20 cellular contexts compared by ENCODE assay signal in the genomic region with DNA sequence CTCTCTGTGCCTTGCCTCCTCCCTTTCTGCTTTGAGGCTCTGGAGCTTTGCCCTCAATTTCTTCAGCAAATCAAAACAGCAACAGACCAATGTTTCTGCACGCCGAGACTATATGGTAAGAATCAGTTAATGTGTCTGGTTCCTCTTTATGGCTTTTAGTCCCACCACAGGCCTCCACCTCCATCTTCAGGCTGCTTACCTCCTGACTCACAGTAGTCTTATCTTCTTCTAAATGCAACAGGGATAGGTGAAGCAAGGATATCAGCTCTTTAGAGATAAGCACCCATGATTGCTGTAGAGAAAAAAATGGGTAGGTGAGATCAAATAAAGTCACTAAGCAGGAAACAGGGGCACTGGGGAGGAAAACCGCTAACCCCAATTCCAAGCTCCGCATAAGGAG. TPM values are rescaled to one million over a fixed set of nuclear protein-coding genes. Genes with fewer than 3 reads are reported as not detected.
DNase-seq lines count a peak whose midpoint lies in the region; ATAC-seq and TF ChIP-seq lines count a peak whose summit lies in the region.
"Had no signal": no experiment of that assay in that cellular context is flagged by ENCODE, and none has a peak within 500 bp of the region (broad histone marks: within the 10 kb centered on the region; RNA-seq: fewer than 3 reads in every experiment).

No MANE protein-coding gene starts in this region.

- CTCF ChIA-PET in activated CD4-positive, alpha-beta T cell treated with anti-CD3 and anti-CD28 coated beads for 36 hours (lab: Charles Lee), result interaction anchor here (0.6 kb wide), 1 partner anchor 103 kb away, joined by 3 read pairs; no protein-coding TSS in a partner anchor
- CTCF ChIA-PET in activated naive CD4-positive, alpha-beta T cell treated with anti-CD3 and anti-CD28 coated beads, Interleukin-2, amount 10 ng/mL, durations not matched to agents 7 days and 5 days (lab: Charles Lee), result interaction anchor here (0.9 kb wide), 1 partner anchor 39 kb away, joined by 3 read pairs; no protein-coding TSS in a partner anchor
- CTCF ChIA-PET in activated naive CD4-positive, alpha-beta T cell treated with anti-CD3 and anti-CD28 coated beads for 36 hours (lab: Charles Lee), result no interaction called here
- CTCF ChIA-PET in PC-3 (lab: Charles Lee), result no interaction called here

- H3K36me3 ChIP-seq in PC-3 (ENCODE audit: low read depth, low read length) (peaks cover 40% of the 10 kb centered on the region), adrenal gland (replicated peaks in 1 of 2) (peaks cover 0 to 21% of the 10 kb centered on the region in 2 donors)

- H3K9me3 ChIP-seq in PC-3 (ENCODE audit: low read length) (no peaks in the 10 kb centered on the region), adrenal gland (replicated peaks in 1 of 3) (no peaks in the 10 kb centered on the region)
- H3K9me3 ChIP-seq: A549 had no signal

- H3K27ac Mint-ChIP-seq in activated CD4-positive, alpha-beta T cell treated with anti-CD3 and anti-CD28 coated beads, Interleukin-2, amount 10 ng/mL, durations not matched to agents 24 days and 14 days, result peak overlapping the region; percentile 10
- H3K27ac Mint-ChIP-seq in activated CD4-positive, alpha-beta T cell treated with anti-CD3 and anti-CD28 coated beads for 36 hours, result no peak overlapping the region
- H3K27ac Mint-ChIP-seq in activated naive CD4-positive, alpha-beta T cell treated with anti-CD3 and anti-CD28 coated beads, Interleukin-2, amount 10 ng/mL, durations not matched to agents 7 days and 5 days, result peak overlapping the region; percentile 58
- H3K27ac Mint-ChIP-seq in activated naive CD4-positive, alpha-beta T cell treated with anti-CD3 and anti-CD28 coated beads for 36 hours, result no peak overlapping the region
- H3K27ac Mint-ChIP-seq in endothelial cell (ENCODE audit: unreplicated experiment), result peak overlapping the region; percentile 5

- H3K4me1 ChIP-seq in PC-3 (ENCODE audit: insufficient read depth, low read length) (no peaks in the 10 kb centered on the region), adrenal gland (replicated peaks in 1 of 2) (no peaks in the 10 kb centered on the region)
- H3K4me1 ChIP-seq: A549 had no signal

- no peaks in the 10 kb centered on the region for H3K79me2 ChIP-seq in PC-3 (ENCODE audit: low read length)

- H4K20me1 ChIP-seq in PC-3 (ENCODE audit: low read length), result no peaks in the 10 kb centered on the region

- H3K4me2 ChIP-seq in PC-3 (ENCODE audit: low read length), result no peak overlapping the region
- H3K4me2 ChIP-seq: A549 had no signal

- H3K27me3 Mint-ChIP-seq in activated CD4-positive, alpha-beta T cell treated with anti-CD3 and anti-CD28 coated beads, Interleukin-2, amount 10 ng/mL, durations not matched to agents 24 days and 14 days, result no peaks in the 10 kb centered on the region
- no peaks in the 10 kb centered on the region for H3K27me3 Mint-ChIP-seq in activated CD4-positive, alpha-beta T cell treated with anti-CD3 and anti-CD28 coated beads for 36 hours
- H3K27me3 Mint-ChIP-seq in activated naive CD4-positive, alpha-beta T cell treated with anti-CD3 and anti-CD28 coated beads, Interleukin-2, amount 10 ng/mL, durations not matched to agents 7 days and 5 days, result no peaks in the 10 kb centered on the region
- H3K27me3 Mint-ChIP-seq in activated naive CD4-positive, alpha-beta T cell treated with anti-CD3 and anti-CD28 coated beads for 36 hours (ENCODE audit: low read depth), result no peaks in the 10 kb centered on the region
- no peaks in the 10 kb centered on the region for H3K27me3 Mint-ChIP-seq in endothelial cell (ENCODE audit: unreplicated experiment)
- H3K27me3 Mint-ChIP-seq: CD4-positive, alpha-beta memory T cell had no signal

- TF ChIP-seq POLR2A in adrenal gland (IDR thresholded peaks at IDR 0.05), result no peak

- H3F3A ChIP-seq in PC-3 (ENCODE audit: low read length, unreplicated experiment), result no peaks in the 10 kb centered on the region

- H3K9ac ChIP-seq in PC-3 (ENCODE audit: low read length), result no peak overlapping the region

- H3K4me3 ChIP-seq in PC-3 (ENCODE audit: low read length) (no peak overlapping the region), adrenal gland (no peak overlapping the region)
- H3K4me3 ChIP-seq: A549 had no signal

- POLR2A ChIA-PET in activated CD4-positive, alpha-beta T cell treated with anti-CD3 and anti-CD28 coated beads for 36 hours (lab: Charles Lee), result no interaction called here
- POLR2A ChIA-PET in PC-3 (lab: Charles Lee; ENCODE audit: unreplicated experiment), result no interaction called here

- TF ChIP-seq CTCF in PC-3 (conservative IDR thresholded peaks at IDR 0.05; ENCODE audit: low read depth, low read length) (no peak), endothelial cell (IDR thresholded peaks at IDR 0.05; ENCODE audit: unreplicated experiment) (no peak), adrenal gland (IDR thresholded peaks at IDR 0.05) (no peak)

- no peak for DNase-seq in activated CD4-positive, alpha-beta T cell treated with anti-CD3 and anti-CD28 coated beads, Interleukin-2, amount 10 ng/mL, durations not matched to agents 24 days and 14 days
- no peak for DNase-seq in activated CD4-positive, alpha-beta T cell treated with anti-CD3 and anti-CD28 coated beads for 36 hours
- DNase-seq in activated naive CD4-positive, alpha-beta T cell treated with anti-CD3 and anti-CD28 coated beads, Interleukin-2, amount 10 ng/mL, durations not matched to agents 7 days and 5 days, result no peak
- no peak for DNase-seq in activated naive CD4-positive, alpha-beta T cell treated with anti-CD3 and anti-CD28 coated beads for 36 hours
- DNase-seq in PC-3 (no peak), endothelial cell (ENCODE audit: low spot score) (no peak), adrenal gland (no peak)
- DNase-seq: AML-193; Calu3; CD4-positive, alpha-beta memory T cell; DMS79 treated with DMSO at 0.1 percent for 48 hours; GF-D8; GOT3; H7 had no signal

- no peak overlapping the region for H3K4me3 Mint-ChIP-seq in activated CD4-positive, alpha-beta T cell treated with anti-CD3 and anti-CD28 coated beads, Interleukin-2, amount 10 ng/mL, durations not matched to agents 24 days and 14 days
- no peak overlapping the region for H3K4me3 Mint-ChIP-seq in activated CD4-positive, alpha-beta T cell treated with anti-CD3 and anti-CD28 coated beads for 36 hours
- no peak overlapping the region for H3K4me3 Mint-ChIP-seq in activated naive CD4-positive, alpha-beta T cell treated with anti-CD3 and anti-CD28 coated beads, Interleukin-2, amount 10 ng/mL, durations not matched to agents 7 days and 5 days
- no peak overlapping the region for H3K4me3 Mint-ChIP-seq in activated naive CD4-positive, alpha-beta T cell treated with anti-CD3 and anti-CD28 coated beads for 36 hours
- no peak overlapping the region for H3K4me3 Mint-ChIP-seq in endothelial cell (ENCODE audit: unreplicated experiment)
- H3K4me3 Mint-ChIP-seq: CD14-positive monocyte; CD4-positive, alpha-beta memory T cell had no signal

- no peak overlapping the region for H2AFZ ChIP-seq in PC-3 (ENCODE audit: low read length)

- H3K9me2 ChIP-seq in PC-3 (replicated peaks; ENCODE audit: low read length), result no peaks in the 10 kb centered on the region

- BruUV-seq in PC-3 (replicated peaks; lab: Mats Ljungman, UMichigan), result TSS peak; percentile 53

- peaks cover 2% of the 10 kb centered on the region for H3K4me1 Mint-ChIP-seq in activated CD4-positive, alpha-beta T cell treated with anti-CD3 and anti-CD28 coated beads, Interleukin-2, amount 10 ng/mL, durations not matched to agents 24 days and 14 days
- H3K4me1 Mint-ChIP-seq in activated CD4-positive, alpha-beta T cell treated with anti-CD3 and anti-CD28 coated beads for 36 hours, result no peaks in the 10 kb centered on the region
- peaks cover 2% of the 10 kb centered on the region for H3K4me1 Mint-ChIP-seq in activated naive CD4-positive, alpha-beta T cell treated with anti-CD3 and anti-CD28 coated beads, Interleukin-2, amount 10 ng/mL, durations not matched to agents 7 days and 5 days
- H3K4me1 Mint-ChIP-seq in activated naive CD4-positive, alpha-beta T cell treated with anti-CD3 and anti-CD28 coated beads for 36 hours (ENCODE audit: low read depth), result no peaks in the 10 kb centered on the region
- H3K4me1 Mint-ChIP-seq in endothelial cell (ENCODE audit: unreplicated experiment), result peaks cover 17% of the 10 kb centered on the region
- H3K4me1 Mint-ChIP-seq: CD14-positive monocyte had no signal

- H3K27me3 ChIP-seq in PC-3 (ENCODE audit: low read length), result no peaks in the 10 kb centered on the region
- no peaks in the 10 kb centered on the region for H3K27me3 ChIP-seq in adrenal gland

- H3K36me3 Mint-ChIP-seq in activated CD4-positive, alpha-beta T cell treated with anti-CD3 and anti-CD28 coated beads, Interleukin-2, amount 10 ng/mL, durations not matched to agents 24 days and 14 days (ENCODE audit: low read depth), result peaks cover 35% of the 10 kb centered on the region
- H3K36me3 Mint-ChIP-seq in activated CD4-positive, alpha-beta T cell treated with anti-CD3 and anti-CD28 coated beads for 36 hours (ENCODE audit: low read depth), result peaks cover 35% of the 10 kb centered on the region
- H3K36me3 Mint-ChIP-seq in activated naive CD4-positive, alpha-beta T cell treated with anti-CD3 and anti-CD28 coated beads, Interleukin-2, amount 10 ng/mL, durations not matched to agents 7 days and 5 days, result peaks cover 29% of the 10 kb centered on the region
- H3K36me3 Mint-ChIP-seq in activated naive CD4-positive, alpha-beta T cell treated with anti-CD3 and anti-CD28 coated beads for 36 hours (ENCODE audit: low read depth), result peaks cover 42% of the 10 kb centered on the region
- H3K36me3 Mint-ChIP-seq in endothelial cell (ENCODE audit: low read depth, unreplicated experiment), result peaks cover 13% of the 10 kb centered on the region

- 89 to 93% (median 91%) methylated on average over 4 of the region's 4 CpGs for WGBS in adrenal gland, 4 donors

- no peak for ATAC-seq in activated CD4-positive, alpha-beta T cell treated with anti-CD3 and anti-CD28 coated beads for 36 hours
- ATAC-seq in PC-3, result no peak
- ATAC-seq in GM19397 (IDR thresholded peaks at IDR 0.05; ENCODE audit: unreplicated experiment), result no peak
- ATAC-seq: A549, HCT116, HepG2 had no signal

- H3K27ac ChIP-seq in PC-3 (ENCODE audit: low read length), result no peak overlapping the region
- no peak overlapping the region for H3K27ac ChIP-seq in adrenal gland
- H3K27ac ChIP-seq: 22Rv1, A549 had no signal

- intact Hi-C loops in activated CD4-positive, alpha-beta T cell treated with anti-CD3 and anti-CD28 coated beads, Interleukin-2, amount 10 ng/mL, durations not matched to agents 24 days and 14 days (cut with micrococcal nuclease), result no loop called here
- intact Hi-C loops in activated CD4-positive, alpha-beta T cell treated with anti-CD3 and anti-CD28 coated beads for 36 hours (cut with DNase I, micrococcal nuclease), result no loop called here
- intact Hi-C loops in activated naive CD4-positive, alpha-beta T cell treated with anti-CD3 and anti-CD28 coated beads for 36 hours (cut with micrococcal nuclease), result no loop called here
- intact Hi-C loops in PC-3 (cut with micrococcal nuclease), result no loop called here
- intact Hi-C loops in adrenal gland (cut with DNase I), result no loop called here

- H3K9me3 Mint-ChIP-seq in activated CD4-positive, alpha-beta T cell treated with anti-CD3 and anti-CD28 coated beads, Interleukin-2, amount 10 ng/mL, durations not matched to agents 24 days and 14 days, result no peaks in the 10 kb centered on the region
- H3K9me3 Mint-ChIP-seq in activated CD4-positive, alpha-beta T cell treated with anti-CD3 and anti-CD28 coated beads for 36 hours (ENCODE audit: low read depth), result no peaks in the 10 kb centered on the region
- H3K9me3 Mint-ChIP-seq in activated naive CD4-positive, alpha-beta T cell treated with anti-CD3 and anti-CD28 coated beads, Interleukin-2, amount 10 ng/mL, durations not matched to agents 7 days and 5 days, result no peaks in the 10 kb centered on the region
- H3K9me3 Mint-ChIP-seq in activated naive CD4-positive, alpha-beta T cell treated with anti-CD3 and anti-CD28 coated beads for 36 hours, result no peaks in the 10 kb centered on the region
- H3K9me3 Mint-ChIP-seq in endothelial cell (ENCODE audit: unreplicated experiment), result no peaks in the 10 kb centered on the region
- H3K9me3 Mint-ChIP-seq: CD14-positive monocyte; CD4-positive, alpha-beta memory T cell had no signal

RNA-seq across cellular contexts. Expression of a gene that starts 9.2 kb away (rescaled TPM):
- total RNA-seq in activated CD4-positive, alpha-beta T cell treated with anti-CD3 and anti-CD28 coated beads, Interleukin-2, amount 10 ng/mL, durations not matched to agents 24 days and 14 days, result 70.2 and 72.9 TPM in 2 replicates
- 100 to 1,000 TPM; 131 to 133 TPM for total RNA-seq in activated CD4-positive, alpha-beta T cell treated with anti-CD3 and anti-CD28 coated beads for 36 hours
- 10 to 100 TPM; 65.6 to 66.2 TPM for total RNA-seq in activated naive CD4-positive, alpha-beta T cell treated with anti-CD3 and anti-CD28 coated beads for 36 hours
- total RNA-seq in PC-3 (2014; rRNA removed) (42.6 and 72.9 TPM in 2 replicates), endothelial cell (ENCODE audit: unreplicated experiment) (18.3 TPM), adrenal gland (10 to 100 TPM in 7 of 8 donors, 1 to 10 TPM in 1; 6.3 to 65.5 (median 31.7) TPM)
- polyA plus RNA-seq in adrenal gland, result 10 to 100 TPM; 18.5 to 61.2 (median 18.7) TPM

RNA-seq across cellular contexts. Expression of a gene that starts 12.9 kb away (rescaled TPM):
- total RNA-seq in activated CD4-positive, alpha-beta T cell treated with anti-CD3 and anti-CD28 coated beads, Interleukin-2, amount 10 ng/mL, durations not matched to agents 24 days and 14 days, result 89.6 and 91.3 TPM in 2 replicates
- 100 to 1,000 TPM; 142 to 165 TPM for total RNA-seq in activated CD4-positive, alpha-beta T cell treated with anti-CD3 and anti-CD28 coated beads for 36 hours
- total RNA-seq in activated naive CD4-positive, alpha-beta T cell treated with anti-CD3 and anti-CD28 coated beads for 36 hours, result 100 to 1,000 TPM; 210 to 216 TPM
- total RNA-seq in PC-3 (2014; rRNA removed), result 86.6 and 118 TPM in 2 replicates
- 28.5 TPM for total RNA-seq in endothelial cell (ENCODE audit: unreplicated experiment)
- total RNA-seq in adrenal gland, result 1 to 10 TPM in 7 of 8 donors, under 1 TPM in 1; 0.97 to 5.4 (median 3.8) TPM
- polyA plus RNA-seq in adrenal gland, result 10 to 100 TPM in 2 of 3 donors, 1 to 10 TPM in 1; 4.3 to 27.5 (median 13.4) TPM
- polyA plus RNA-seq: CD14-positive monocyte had no signal

RNA-seq across cellular contexts. Expression of a gene that starts 14.6 kb away (rescaled TPM):
- total RNA-seq in activated CD4-positive, alpha-beta T cell treated with anti-CD3 and anti-CD28 coated beads, Interleukin-2, amount 10 ng/mL, durations not matched to agents 24 days and 14 days, result 65.8 and 70.9 TPM in 2 replicates
- 10 to 100 TPM; 38.7 to 41.4 TPM for total RNA-seq in activated CD4-positive, alpha-beta T cell treated with anti-CD3 and anti-CD28 coated beads for 36 hours
- 10 to 100 TPM; 34.8 to 36.0 TPM for total RNA-seq in activated naive CD4-positive, alpha-beta T cell treated with anti-CD3 and anti-CD28 coated beads for 36 hours
- total RNA-seq in PC-3 (2014; rRNA removed), result 15.8 and 22.4 TPM in 2 replicates
- total RNA-seq in endothelial cell (ENCODE audit: unreplicated experiment), result 53.6 TPM
- 10 to 100 TPM; 44.5 to 73.0 (median 58.3) TPM for total RNA-seq in adrenal gland
- polyA plus RNA-seq in adrenal gland, result 10 to 100 TPM in 2 of 3 donors, 1 to 10 TPM in 1; 9.2 to 44.1 (median 12.6) TPM

RNA-seq across cellular contexts. Expression of a gene that starts 28.1 kb away (rescaled TPM):
- 40.8 and 43.8 TPM in 2 replicates for total RNA-seq in activated CD4-positive, alpha-beta T cell treated with anti-CD3 and anti-CD28 coated beads, Interleukin-2, amount 10 ng/mL, durations not matched to agents 24 days and 14 days
- 10 to 100 TPM; 17.6 to 21.4 TPM for total RNA-seq in activated CD4-positive, alpha-beta T cell treated with anti-CD3 and anti-CD28 coated beads for 36 hours
- 10 to 100 TPM; 15.6 TPM for total RNA-seq in activated naive CD4-positive, alpha-beta T cell treated with anti-CD3 and anti-CD28 coated beads for 36 hours
- total RNA-seq in PC-3 (2014; rRNA removed) (4.4 and 7.2 TPM in 2 replicates), endothelial cell (ENCODE audit: unreplicated experiment) (25.1 TPM), adrenal gland (10 to 100 TPM in 1 of 8 donors, 1 to 10 TPM in 7; 1.1 to 11.0 (median 5.1) TPM)
- polyA plus RNA-seq in adrenal gland, result 10 to 100 TPM in 1 of 3 donors, 1 to 10 TPM in 2; 2.7 to 12.2 (median 4.3) TPM
- polyA plus RNA-seq: CD14-positive monocyte; CD4-positive, alpha-beta memory T cell had no signal

RNA-seq across cellular contexts. Expression of a gene that starts 33.5 kb away (rescaled TPM):
- total RNA-seq in activated CD4-positive, alpha-beta T cell treated with anti-CD3 and anti-CD28 coated beads, Interleukin-2, amount 10 ng/mL, durations not matched to agents 24 days and 14 days, result 59.8 and 60.2 TPM in 2 replicates
- total RNA-seq in activated CD4-positive, alpha-beta T cell treated with anti-CD3 and anti-CD28 coated beads for 36 hours, result 10 to 100 TPM; 35.9 to 48.7 TPM
- 10 to 100 TPM; 48.6 to 50.3 TPM for total RNA-seq in activated naive CD4-positive, alpha-beta T cell treated with anti-CD3 and anti-CD28 coated beads for 36 hours
- 68.4 and 82.1 TPM in 2 replicates for total RNA-seq in PC-3 (2014; rRNA removed)
- total RNA-seq in endothelial cell (ENCODE audit: unreplicated experiment), result 47.2 TPM
- 10 to 100 TPM; 26.7 to 80.8 (median 38.8) TPM for total RNA-seq in adrenal gland
- 10 to 100 TPM; 28.3 to 47.7 (median 36.1) TPM for polyA plus RNA-seq in adrenal gland

Comparison
In these comparisons a context has a peak if more than half of its experiments do, and no peak if none do; other contexts are left out.
1. H3K27ac Mint-ChIP-seq: peak in activated CD4-positive, alpha-beta T cell treated with anti-CD3 and anti-CD28 coated beads, Interleukin-2, amount 10 ng/mL, durations not matched to agents 24 days and 14 days (single experiment), activated naive CD4-positive, alpha-beta T cell treated with anti-CD3 and anti-CD28 coated beads, Interleukin-2, amount 10 ng/mL, durations not matched to agents 7 days and 5 days (single experiment) and endothelial cell (single experiment); none in activated CD4-positive, alpha-beta T cell treated with anti-CD3 and anti-CD28 coated beads for 36 hours (single experiment) and activated naive CD4-positive, alpha-beta T cell treated with anti-CD3 and anti-CD28 coated beads for 36 hours (single experiment).
2. CTCF ChIA-PET loops: an anchor here in activated CD4-positive, alpha-beta T cell treated with anti-CD3 and anti-CD28 coated beads for 36 hours (0.6 kb wide) and activated naive CD4-positive, alpha-beta T cell treated with anti-CD3 and anti-CD28 coated beads, Interleukin-2, amount 10 ng/mL, durations not matched to agents 7 days and 5 days (0.9 kb wide); none called in activated naive CD4-positive, alpha-beta T cell treated with anti-CD3 and anti-CD28 coated beads for 36 hours and PC-3.